In the genomic region with DNA sequence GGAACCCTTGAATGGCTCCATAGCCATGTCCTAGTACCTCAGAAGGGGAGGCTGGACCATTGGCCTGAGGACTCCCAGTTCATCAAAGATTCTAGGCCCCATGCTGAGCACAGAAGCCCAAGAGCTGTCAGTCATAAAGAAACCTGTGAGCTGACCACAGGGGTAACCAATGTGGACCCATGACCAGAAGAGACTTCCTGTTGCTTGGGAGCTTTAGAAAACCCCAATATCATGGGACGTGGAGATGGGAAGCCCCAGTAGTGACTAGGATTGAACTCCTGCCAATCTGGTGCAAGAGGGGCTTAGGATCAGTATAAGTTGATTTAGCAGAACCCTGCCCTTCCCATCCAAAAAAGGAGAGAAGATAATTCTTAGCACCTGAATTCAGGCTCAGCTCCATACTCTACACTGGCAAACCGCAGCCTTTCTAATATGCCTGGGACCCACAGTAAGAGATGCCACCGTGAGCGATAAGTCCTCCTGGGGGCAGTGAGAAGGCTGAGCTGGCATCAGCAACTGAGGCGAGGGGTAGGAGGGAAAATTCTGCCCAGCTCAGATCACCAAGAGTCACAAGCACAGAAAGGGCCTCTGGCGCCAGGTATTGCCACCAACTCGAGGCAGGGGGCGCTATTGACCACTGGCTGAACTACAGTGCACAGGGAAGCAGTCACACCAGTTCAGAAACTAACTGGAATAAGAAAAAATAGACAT, we compare ENCODE assay signal across 8 cellular contexts.
DNase-seq lines count a peak whose midpoint lies in the region; ATAC-seq and TF ChIP-seq lines count a peak whose summit lies in the region.

No MANE protein-coding gene starts in this region.

- ATAC-seq in GM21576 (IDR thresholded peaks at IDR 0.05; ENCODE audit: unreplicated experiment), result peak; percentile 80
- ATAC-seq in SK-N-SH treated with all-trans-retinoic acid at 6 μM for 48 hours, result peak; percentile 89

- H3K27ac ChIP-seq in HL-60 (replicated peaks), result no peak overlapping the region

- H3K27me3 ChIP-seq in HL-60 (ENCODE audit: insufficient read depth, poor library complexity, severe bottlenecking), result no peaks in the 10 kb centered on the region

- no peak overlapping the region for H3K4me3 ChIP-seq in HL-60 (replicated peaks; ENCODE audit: insufficient read depth, low read length)

- DNase-seq in activated T-cell treated with anti-CD3 and anti-CD28 coated beads, Interleukin-2, amount 50 U/mL, for 48 hours, result peak; percentile 70 to 71
- DNase-seq in activated T-cell treated with anti-CD3 and anti-CD28 coated beads for 4 hours (no peak), HL-60 (ENCODE audit: low read depth in 1 of 2, low spot score in 1 of 2) (peak; percentile 21 to 61), foreskin melanocyte (peak; percentile 13), posterior vena cava (ENCODE audit: low spot score) (no peak)
- DNase-seq in stimulated activated CD8-positive, alpha-beta memory T cell treated with anti-CD3 and anti-CD28 coated beads, Interleukin-2, amount 100 ng/mL, for 48 hours (ENCODE audit: low read depth in 2 of 2), result peak; percentile 39 to 50

- intact Hi-C loops in posterior vena cava (cut with DNase I), result no loop called here

- peak; percentile 84 for TF ChIP-seq CTCF in HL-60 (IDR thresholded peaks at IDR 0.05; ENCODE audit: insufficient read depth, low read length)

TF ChIP-seq in SK-N-SH treated with all-trans-retinoic acid at 6 μM for 48 hours, 23 proteins besides CTCF, POLR2A, EP300 and RAD21:
- TF ChIP-seq, protein P1, sequence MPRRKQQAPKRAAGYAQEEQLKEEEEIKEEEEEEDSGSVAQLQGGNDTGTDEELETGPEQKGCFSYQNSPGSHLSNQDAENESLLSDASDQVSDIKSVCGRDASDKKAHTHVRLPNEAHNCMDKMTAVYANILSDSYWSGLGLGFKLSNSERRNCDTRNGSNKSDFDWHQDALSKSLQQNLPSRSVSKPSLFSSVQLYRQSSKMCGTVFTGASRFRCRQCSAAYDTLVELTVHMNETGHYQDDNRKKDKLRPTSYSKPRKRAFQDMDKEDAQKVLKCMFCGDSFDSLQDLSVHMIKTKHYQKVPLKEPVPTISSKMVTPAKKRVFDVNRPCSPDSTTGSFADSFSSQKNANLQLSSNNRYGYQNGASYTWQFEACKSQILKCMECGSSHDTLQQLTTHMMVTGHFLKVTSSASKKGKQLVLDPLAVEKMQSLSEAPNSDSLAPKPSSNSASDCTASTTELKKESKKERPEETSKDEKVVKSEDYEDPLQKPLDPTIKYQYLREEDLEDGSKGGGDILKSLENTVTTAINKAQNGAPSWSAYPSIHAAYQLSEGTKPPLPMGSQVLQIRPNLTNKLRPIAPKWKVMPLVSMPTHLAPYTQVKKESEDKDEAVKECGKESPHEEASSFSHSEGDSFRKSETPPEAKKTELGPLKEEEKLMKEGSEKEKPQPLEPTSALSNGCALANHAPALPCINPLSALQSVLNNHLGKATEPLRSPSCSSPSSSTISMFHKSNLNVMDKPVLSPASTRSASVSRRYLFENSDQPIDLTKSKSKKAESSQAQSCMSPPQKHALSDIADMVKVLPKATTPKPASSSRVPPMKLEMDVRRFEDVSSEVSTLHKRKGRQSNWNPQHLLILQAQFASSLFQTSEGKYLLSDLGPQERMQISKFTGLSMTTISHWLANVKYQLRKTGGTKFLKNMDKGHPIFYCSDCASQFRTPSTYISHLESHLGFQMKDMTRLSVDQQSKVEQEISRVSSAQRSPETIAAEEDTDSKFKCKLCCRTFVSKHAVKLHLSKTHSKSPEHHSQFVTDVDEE (CRISPR knock-in tag; IDR thresholded peaks at IDR 0.05), result no peak
- TF ChIP-seq, protein P2, sequence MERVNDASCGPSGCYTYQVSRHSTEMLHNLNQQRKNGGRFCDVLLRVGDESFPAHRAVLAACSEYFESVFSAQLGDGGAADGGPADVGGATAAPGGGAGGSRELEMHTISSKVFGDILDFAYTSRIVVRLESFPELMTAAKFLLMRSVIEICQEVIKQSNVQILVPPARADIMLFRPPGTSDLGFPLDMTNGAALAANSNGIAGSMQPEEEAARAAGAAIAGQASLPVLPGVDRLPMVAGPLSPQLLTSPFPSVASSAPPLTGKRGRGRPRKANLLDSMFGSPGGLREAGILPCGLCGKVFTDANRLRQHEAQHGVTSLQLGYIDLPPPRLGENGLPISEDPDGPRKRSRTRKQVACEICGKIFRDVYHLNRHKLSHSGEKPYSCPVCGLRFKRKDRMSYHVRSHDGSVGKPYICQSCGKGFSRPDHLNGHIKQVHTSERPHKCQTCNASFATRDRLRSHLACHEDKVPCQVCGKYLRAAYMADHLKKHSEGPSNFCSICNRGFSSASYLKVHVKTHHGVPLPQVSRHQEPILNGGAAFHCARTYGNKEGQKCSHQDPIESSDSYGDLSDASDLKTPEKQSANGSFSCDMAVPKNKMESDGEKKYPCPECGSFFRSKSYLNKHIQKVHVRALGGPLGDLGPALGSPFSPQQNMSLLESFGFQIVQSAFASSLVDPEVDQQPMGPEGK (CRISPR knock-in tag; IDR thresholded peaks at IDR 0.05; ENCODE audit: borderline replicate concordance), result no peak
- TF ChIP-seq CSDC2 (CRISPR knock-in tag; IDR thresholded peaks at IDR 0.05), result no peak
- TF ChIP-seq PPARA (CRISPR knock-in tag; IDR thresholded peaks at IDR 0.05; ENCODE audit: borderline replicate concordance), result no peak
- no peak for TF ChIP-seq TOX (CRISPR knock-in tag; IDR thresholded peaks at IDR 0.05; ENCODE audit: borderline replicate concordance)
- TF ChIP-seq TCF4 (CRISPR knock-in tag; IDR thresholded peaks at IDR 0.05; ENCODE audit: borderline replicate concordance), result no peak

Comparison
In these comparisons a context has a peak if more than half of its experiments do, and no peak if none do; other contexts are left out.
1. DNase-seq: peak in activated T-cell treated with anti-CD3 and anti-CD28 coated beads, Interleukin-2, amount 50 U/mL, for 48 hours (2 of 2), HL-60 (2 of 2), foreskin melanocyte (single experiment) and stimulated activated CD8-positive, alpha-beta memory T cell treated with anti-CD3 and anti-CD28 coated beads, Interleukin-2, amount 100 ng/mL, for 48 hours (2 of 2); none in activated T-cell treated with anti-CD3 and anti-CD28 coated beads for 4 hours (single experiment) and posterior vena cava (single experiment).